Comparison of ENCODE assay signal across 8 cellular contexts in genomic region chr1:111990878-111991760, GRCh38. TPM values are rescaled to one million over a fixed set of nuclear protein-coding genes. Genes with fewer than 3 reads are reported as not detected.
DNase-seq lines count a peak whose midpoint lies in the region; ATAC-seq and TF ChIP-seq lines count a peak whose summit lies in the region.

No MANE protein-coding gene starts in this region.

- peaks cover 82% of the 10 kb centered on the region for H3K27me3 Mint-ChIP-seq in T-helper 2 cell treated with Interferon-gamma antibody and Interleukin-4, amounts not matched to agents 5 μg/mL and 100 μg/mL, for 36 hours (ENCODE audit: low read depth)
- peaks cover 60% of the 10 kb centered on the region for H3K27me3 Mint-ChIP-seq in activated T-helper 1 cell treated with anti-CD3 and anti-CD28 coated beads, Interleukin-12 subunit alpha, Interleukin-12 subunit beta, Interleukin-2, Interleukin-4 antibody, amounts not matched to agents 30 ng/mL and 10 ng/mL and 1 ng/mL, durations not matched to agents 14 hours and 24 hours and 36 hours (ENCODE audit: insufficient read depth)

- TF ChIP-seq POLR2A in heart left ventricle (IDR thresholded peaks at IDR 0.05), result no peak

- H3K79me2 ChIP-seq in osteoblast (ENCODE audit: insufficient read depth, low read length), result no peaks in the 10 kb centered on the region

- H2AFZ ChIP-seq in osteoblast (ENCODE audit: low read length), result no peak overlapping the region

- peak overlapping the region; percentile 49 to 82 (median 64) for H3K4me3 ChIP-seq in heart left ventricle
- H3K4me3 ChIP-seq in osteoblast (ENCODE audit: insufficient read depth, low read length), result peak overlapping the region; percentile 28

- TF ChIP-seq CTCF in heart left ventricle (IDR thresholded peaks at IDR 0.05) (peak in 9 of 12 donors; percentile 33 to 61 (median 42)), osteoblast (IDR thresholded peaks at IDR 0.05; ENCODE audit: extremely low read depth, low read depth, low read length) (peak; percentile 18)

- WGBS in heart left ventricle, 4 donors, result 1% methylated on average over 27 to 37 of the region's 37 CpGs

- intact Hi-C loops in activated T-helper 1 cell treated with anti-CD3 and anti-CD28 coated beads, Interleukin-12 subunit alpha, Interleukin-12 subunit beta, Interleukin-2, Interleukin-4 antibody, amounts not matched to agents 30 ng/mL and 10 ng/mL and 1 ng/mL, durations not matched to agents 14 hours and 24 hours and 36 hours (cut with micrococcal nuclease), result no loop called here
- intact Hi-C loops in heart left ventricle (cut with DNase I), result loop anchor here (1.0 to 10.0 kb wide), 13 partner anchors 106 to 346 kb away; no protein-coding TSS in a partner anchor

- no peak overlapping the region for H3K27ac Mint-ChIP-seq in T-helper 2 cell treated with Interferon-gamma antibody and Interleukin-4, amounts not matched to agents 5 μg/mL and 100 μg/mL, for 36 hours
- no peak overlapping the region for H3K27ac Mint-ChIP-seq in activated T-helper 1 cell treated with anti-CD3 and anti-CD28 coated beads, Interleukin-12 subunit alpha, Interleukin-12 subunit beta, Interleukin-2, Interleukin-4 antibody, amounts not matched to agents 30 ng/mL and 10 ng/mL and 1 ng/mL, durations not matched to agents 14 hours and 24 hours and 36 hours

- H3K36me3 ChIP-seq in heart left ventricle (no peaks in the 10 kb centered on the region), osteoblast (ENCODE audit: insufficient read depth, low read length) (no peaks in the 10 kb centered on the region)

- peak overlapping the region; percentile 57 for H3K4me2 ChIP-seq in osteoblast (ENCODE audit: insufficient read depth, low read length)

- no peaks in the 10 kb centered on the region for H3K36me3 Mint-ChIP-seq in T-helper 2 cell treated with Interferon-gamma antibody and Interleukin-4, amounts not matched to agents 5 μg/mL and 100 μg/mL, for 36 hours (ENCODE audit: low read depth)
- no peaks in the 10 kb centered on the region for H3K36me3 Mint-ChIP-seq in activated T-helper 1 cell treated with anti-CD3 and anti-CD28 coated beads, Interleukin-12 subunit alpha, Interleukin-12 subunit beta, Interleukin-2, Interleukin-4 antibody, amounts not matched to agents 30 ng/mL and 10 ng/mL and 1 ng/mL, durations not matched to agents 14 hours and 24 hours and 36 hours (ENCODE audit: low read depth)

- H3K9me3 ChIP-seq in heart left ventricle (no peaks in the 10 kb centered on the region), osteoblast (ENCODE audit: low read depth, low read length) (no peaks in the 10 kb centered on the region)

- no peaks in the 10 kb centered on the region for H3K4me1 Mint-ChIP-seq in T-helper 2 cell treated with Interferon-gamma antibody and Interleukin-4, amounts not matched to agents 5 μg/mL and 100 μg/mL, for 36 hours (ENCODE audit: low read depth)
- no peaks in the 10 kb centered on the region for H3K4me1 Mint-ChIP-seq in activated T-helper 1 cell treated with anti-CD3 and anti-CD28 coated beads, Interleukin-12 subunit alpha, Interleukin-12 subunit beta, Interleukin-2, Interleukin-4 antibody, amounts not matched to agents 30 ng/mL and 10 ng/mL and 1 ng/mL, durations not matched to agents 14 hours and 24 hours and 36 hours (ENCODE audit: low read depth)

- DNase-seq in T-helper 2 cell treated with Interferon-gamma antibody and Interleukin-4, amounts not matched to agents 5 μg/mL and 100 μg/mL, for 36 hours (ENCODE audit: low spot score), result no peak
- DNase-seq in T-helper 2 cell (no peak), NCI-H187 (lab: John Stamatoyannopoulos, UW) (peak; percentile 68 to 78), heart left ventricle (peak; percentile 70 to 85 (median 77)), osteoblast (ENCODE audit: insufficient read length, low spot score, missing footprints) (peak; percentile 90)
- DNase-seq in activated T-helper 1 cell treated with anti-CD3 and anti-CD28 coated beads, Interleukin-12 subunit alpha, Interleukin-12 subunit beta, Interleukin-2, Interleukin-4 antibody, amounts not matched to agents 30 ng/mL and 10 ng/mL and 1 ng/mL, durations not matched to agents 14 hours and 24 hours and 36 hours (ENCODE audit: low spot score), result no peak
- DNase-seq in central memory CD4-positive, alpha-beta T cell, result no peak

- H3K27me3 ChIP-seq in heart left ventricle (peaks cover 0 to 46% (median 3%) of the 10 kb centered on the region in 9 donors), osteoblast (ENCODE audit: insufficient read depth, low read length) (peaks cover 52% of the 10 kb centered on the region)

- H3K9me3 Mint-ChIP-seq in T-helper 2 cell treated with Interferon-gamma antibody and Interleukin-4, amounts not matched to agents 5 μg/mL and 100 μg/mL, for 36 hours, result no peaks in the 10 kb centered on the region
- H3K9me3 Mint-ChIP-seq in activated T-helper 1 cell treated with anti-CD3 and anti-CD28 coated beads, Interleukin-12 subunit alpha, Interleukin-12 subunit beta, Interleukin-2, Interleukin-4 antibody, amounts not matched to agents 30 ng/mL and 10 ng/mL and 1 ng/mL, durations not matched to agents 14 hours and 24 hours and 36 hours, result no peaks in the 10 kb centered on the region

- peak overlapping the region; percentile 47 to 91 (median 80) for H3K27ac ChIP-seq in heart left ventricle
- H3K27ac ChIP-seq in osteoblast (ENCODE audit: low read depth, low read length), result no peak overlapping the region

- peak overlapping the region; percentile 18 for H3K4me3 Mint-ChIP-seq in T-helper 2 cell treated with Interferon-gamma antibody and Interleukin-4, amounts not matched to agents 5 μg/mL and 100 μg/mL, for 36 hours
- peak overlapping the region; percentile 2 for H3K4me3 Mint-ChIP-seq in activated T-helper 1 cell treated with anti-CD3 and anti-CD28 coated beads, Interleukin-12 subunit alpha, Interleukin-12 subunit beta, Interleukin-2, Interleukin-4 antibody, amounts not matched to agents 30 ng/mL and 10 ng/mL and 1 ng/mL, durations not matched to agents 14 hours and 24 hours and 36 hours

- H4K20me1 ChIP-seq in osteoblast (ENCODE audit: insufficient read depth, low read length), result no peaks in the 10 kb centered on the region

- H3K4me1 ChIP-seq in heart left ventricle (peaks cover 0 to 53% (median 23%) of the 10 kb centered on the region in 12 donors), osteoblast (ENCODE audit: insufficient read depth, low read length) (no peaks in the 10 kb centered on the region)

- peak; percentile 64 to 74 (median 74) for ATAC-seq in heart left ventricle
- ATAC-seq in GM19452 (IDR thresholded peaks at IDR 0.05; ENCODE audit: unreplicated experiment), result no peak

RNA-seq across cellular contexts. Expression of gene KCND3, which starts 1.7 kb away (rescaled TPM):
- not detected in 2 replicates for total RNA-seq in activated T-helper 1 cell treated with anti-CD3 and anti-CD28 coated beads, Interleukin-12 subunit alpha, Interleukin-12 subunit beta, Interleukin-2, Interleukin-4 antibody, amounts not matched to agents 30 ng/mL and 10 ng/mL and 1 ng/mL, durations not matched to agents 14 hours and 24 hours and 36 hours
- 10 to 100 TPM; 11.5 to 23.0 (median 17.4) TPM for total RNA-seq in heart left ventricle
- 10 to 100 TPM in 1 of 2 donors, 1 to 10 TPM in 1; 7.2 to 10.3 TPM for polyA plus RNA-seq in heart left ventricle
- total RNA-seq in osteoblast, result 3.6 and 6.5 TPM in 2 replicates

Comparison
In these comparisons a context has a peak if more than half of its experiments do, and no peak if none do; other contexts are left out.
1. DNase-seq: peak in NCI-H187 (2 of 2), heart left ventricle (5 of 5) and osteoblast (single experiment); none in T-helper 2 cell treated with Interferon-gamma antibody and Interleukin-4, amounts not matched to agents 5 μg/mL and 100 μg/mL, for 36 hours (single experiment), T-helper 2 cell (0 of 5), activated T-helper 1 cell treated with anti-CD3 and anti-CD28 coated beads, Interleukin-12 subunit alpha, Interleukin-12 subunit beta, Interleukin-2, Interleukin-4 antibody, amounts not matched to agents 30 ng/mL and 10 ng/mL and 1 ng/mL, durations not matched to agents 14 hours and 24 hours and 36 hours (single experiment) and central memory CD4-positive, alpha-beta T cell (single experiment).